Comparison of ENCODE assay signal across 8 cellular contexts in genomic region chr6:142945446-142946180, GRCh38. TPM values are rescaled to one million over a fixed set of nuclear protein-coding genes. Genes with fewer than 3 reads are reported as not detected.
A peak's percentile ranks its signal among the peaks of the same experiment; 100 is the strongest.
DNase-seq lines count a peak whose midpoint lies in the region; ATAC-seq and TF ChIP-seq lines count a peak whose summit lies in the region.

No MANE protein-coding gene starts in this region.

- peaks cover 46% of the 10 kb centered on the region for H3K4me1 Mint-ChIP-seq in activated CD4-positive, alpha-beta T cell treated with anti-CD3 and anti-CD28 coated beads, Interleukin-2, amount 10 ng/mL, durations not matched to agents 24 days and 14 days

- no peaks in the 10 kb centered on the region for H3K9me2 ChIP-seq in Karpas-422 (replicated peaks; ENCODE audit: insufficient read depth, low read length)

- H3K36me3 ChIP-seq in BE2C (no peaks in the 10 kb centered on the region), Karpas-422 (ENCODE audit: insufficient read depth, low read length) (no peaks in the 10 kb centered on the region), colonic mucosa (no peaks in the 10 kb centered on the region)

- WGBS in lower leg skin, 2 donors: 0% methylated on average over 19 to 51 of the region's 75 CpGs

- TF ChIP-seq CTCF in BE2C (IDR thresholded peaks at IDR 0.05; ENCODE audit: low read depth, low read length): no peak
- TF ChIP-seq CTCF in colonic mucosa (IDR thresholded peaks at IDR 0.05): no peak
- TF ChIP-seq CTCF in lower leg skin (IDR thresholded peaks at IDR 0.05): no peak

- H3K27ac Mint-ChIP-seq in activated CD4-positive, alpha-beta T cell treated with anti-CD3 and anti-CD28 coated beads, Interleukin-2, amount 10 ng/mL, durations not matched to agents 24 days and 14 days: peak overlapping the region; percentile 97

- TF ChIP-seq POLR2A in lower leg skin (IDR thresholded peaks at IDR 0.05): no peak

- H3K79me2 ChIP-seq in Karpas-422 (ENCODE audit: low read length): no peaks in the 10 kb centered on the region

- intact Hi-C loops in activated CD4-positive, alpha-beta T cell treated with anti-CD3 and anti-CD28 coated beads, Interleukin-2, amount 10 ng/mL, durations not matched to agents 24 days and 14 days (cut with micrococcal nuclease): loop anchor here (2.0 to 10.0 kb wide), 9 partner anchors 82 to 1269 kb away; partner anchors contain the start of genes ADAT2 and PEX3
- intact Hi-C loops in colonic mucosa (cut with DNase I) (loop anchor here (10.0 kb wide), 1 partner anchor 121 kb away; no protein-coding TSS in a partner anchor), lower leg skin (cut with DNase I; ENCODE audit: low total_unique reads) (no loop called here)

- H3K4me3 Mint-ChIP-seq in activated CD4-positive, alpha-beta T cell treated with anti-CD3 and anti-CD28 coated beads, Interleukin-2, amount 10 ng/mL, durations not matched to agents 24 days and 14 days: peak overlapping the region; percentile 93

- H3K4me2 ChIP-seq in Karpas-422 (ENCODE audit: low read depth, low read length, poor library complexity, severe bottlenecking): peak overlapping the region; percentile 85

- H3K4me3 ChIP-seq in BE2C (ENCODE audit: low read depth, low read length) (peak overlapping the region; percentile 73), Karpas-422 (ENCODE audit: low read length) (peak overlapping the region; percentile 64), colonic mucosa (peak overlapping the region; percentile 74), lower leg skin (ENCODE audit: low read depth, poor library complexity, severe bottlenecking) (peak overlapping the region; percentile 84)

- H3K36me3 Mint-ChIP-seq in activated CD4-positive, alpha-beta T cell treated with anti-CD3 and anti-CD28 coated beads, Interleukin-2, amount 10 ng/mL, durations not matched to agents 24 days and 14 days (ENCODE audit: low read depth): peaks cover 5% of the 10 kb centered on the region

- H3K9me3 Mint-ChIP-seq in activated CD4-positive, alpha-beta T cell treated with anti-CD3 and anti-CD28 coated beads, Interleukin-2, amount 10 ng/mL, durations not matched to agents 24 days and 14 days: no peaks in the 10 kb centered on the region

- no peaks in the 10 kb centered on the region for H4K20me1 ChIP-seq in Karpas-422 (ENCODE audit: insufficient read depth, low read depth, low read length)

- peaks cover 3% of the 10 kb centered on the region for H3K27me3 Mint-ChIP-seq in activated CD4-positive, alpha-beta T cell treated with anti-CD3 and anti-CD28 coated beads, Interleukin-2, amount 10 ng/mL, durations not matched to agents 24 days and 14 days

- peak overlapping the region; percentile 57 for H3K9ac ChIP-seq in Karpas-422 (ENCODE audit: low read length)
- H3K9ac ChIP-seq in colonic mucosa (ENCODE audit: low read depth in 2 of 2, low read length in 2 of 2): peak overlapping the region; percentile 96 to 99

- no peak overlapping the region for H3K27ac ChIP-seq in Karpas-422 (ENCODE audit: low read length)
- H3K27ac ChIP-seq in colonic mucosa: peak overlapping the region; percentile 97

- H3K9me3 ChIP-seq in BE2C (no peaks in the 10 kb centered on the region), Karpas-422 (ENCODE audit: low read length) (no peaks in the 10 kb centered on the region), colonic mucosa (no peaks in the 10 kb centered on the region)

- H3K4me1 ChIP-seq in BE2C: no peaks in the 10 kb centered on the region; the same call in 1 of the 2 replicates
- H3K4me1 ChIP-seq in Karpas-422 (ENCODE audit: low read length): peaks cover 53% of the 10 kb centered on the region
- H3K4me1 ChIP-seq in colonic mucosa: no peaks in the 10 kb centered on the region

- ATAC-seq in GM19438 (IDR thresholded peaks at IDR 0.05; ENCODE audit: low read depth, unreplicated experiment): peak; percentile 7

- H3K27me3 ChIP-seq in BE2C (peaks cover 64% of the 10 kb centered on the region), Karpas-422 (ENCODE audit: low read length) (peaks cover 2% of the 10 kb centered on the region; the same call in 1 of the 2 replicates), colonic mucosa (no peaks in the 10 kb centered on the region)

- DNase-seq in BE2C (peak; percentile 34), Karpas-422 (peak; percentile 44), colonic mucosa (peak; percentile 61), lower leg skin (ENCODE audit: low spot score in 2 of 2) (peak; percentile 55 to 94), dedifferentiated amniotic fluid mesenchymal stem cell (ENCODE audit: extremely low spot score) (no peak)
- DNase-seq in activated CD4-positive, alpha-beta T cell treated with anti-CD3 and anti-CD28 coated beads, Interleukin-2, amount 10 ng/mL, durations not matched to agents 24 days and 14 days: peak; percentile 85
- DNase-seq in stimulated activated CD4-positive, alpha-beta T cell treated with anti-CD3 and anti-CD28 coated beads, TNF-alpha, amount 100 ng/mL, for 48 hours (ENCODE audit: low read depth in 3 of 3): peak; percentile 3 to 46 (median 25)

- peak overlapping the region; percentile 72; the same call in 1 of the 2 replicates for H2AFZ ChIP-seq in Karpas-422 (ENCODE audit: low read length)

RNA-seq across cellular contexts. Expression of gene HIVEP2, which starts 0.6 kb away (rescaled TPM):
- polyA plus RNA-seq in BE2C (2012; ENCODE audit: insufficient read depth, insufficient read length, low read depth): 0.51 TPM
- total RNA-seq in Karpas-422 (2014; rRNA removed; shearing (Covaris generic); ENCODE audit: low replicate concordance): 1.3 and 3.0 TPM in 2 replicates
- total RNA-seq in activated CD4-positive, alpha-beta T cell treated with anti-CD3 and anti-CD28 coated beads, Interleukin-2, amount 10 ng/mL, durations not matched to agents 24 days and 14 days: 27.1 and 28.0 TPM in 2 replicates
- 10 to 100 TPM in 1 of 2 donors, 1 to 10 TPM in 1; 5.3 to 15.2 TPM for total RNA-seq in colonic mucosa
- 10 to 100 TPM; 17.2 to 49.4 (median 21.6) TPM for total RNA-seq in lower leg skin
